ENCODE assay signal across 26 cellular contexts in genomic region chr11:43072911-43073310, GRCh38.
"Had no signal": no experiment of that assay in that cellular context is flagged by ENCODE, and none has a peak within 500 bp of the region (broad histone marks: within the 10 kb centered on the region; RNA-seq: fewer than 3 reads in every experiment).

No MANE protein-coding gene starts in this region.

- H3K36me3 ChIP-seq: SJSA1 had no signal

- H3K27me3 ChIP-seq: SJSA1 had no signal

- H3K9me3 ChIP-seq: SJSA1 had no signal

- H3K4me3 Mint-ChIP-seq: activated CD4-positive, alpha-beta memory T cell treated with anti-CD3 and anti-CD28 coated beads for 36 hours; activated CD4-positive, alpha-beta T cell treated with anti-CD3 and anti-CD28 coated beads for 36 hours; activated CD4-positive, alpha-beta T cell treated with anti-CD3 and anti-CD28 coated beads, Interleukin-2, amount 10 ng/mL, durations not matched to agents 7 days and 5 days; activated naive CD4-positive, alpha-beta T cell treated with anti-CD3 and anti-CD28 coated beads for 36 hours; activated naive CD8-positive, alpha-beta T cell treated with anti-CD3 and anti-CD28 coated beads, Interleukin-2, amount 50 U/mL, for 24 hours; activated T-cell treated with anti-CD3 and anti-CD28 coated beads, Interleukin-2, amount 50 U/mL, for 4 hours; activated T-helper 1 cell treated with anti-CD3 and anti-CD28 coated beads, Interleukin-12 subunit alpha, Interleukin-12 subunit beta, Interleukin-2, Interleukin-4 antibody, amounts not matched to agents 30 ng/mL and 10 ng/mL and 1 ng/mL, durations not matched to agents 14 hours and 24 hours and 36 hours; brain had no signal

- H3K9me3 Mint-ChIP-seq: activated CD4-positive, alpha-beta memory T cell treated with anti-CD3 and anti-CD28 coated beads for 36 hours had no signal

- H3K36me3 Mint-ChIP-seq: activated CD4-positive, alpha-beta memory T cell treated with anti-CD3 and anti-CD28 coated beads for 36 hours; activated naive CD4-positive, alpha-beta T cell treated with anti-CD3 and anti-CD28 coated beads, Interleukin-2, amount 50 U/mL, for 72 hours; brain had no signal

- H3K27ac Mint-ChIP-seq: activated CD4-positive, alpha-beta memory T cell treated with anti-CD3 and anti-CD28 coated beads for 36 hours; activated CD4-positive, alpha-beta T cell treated with anti-CD3 and anti-CD28 coated beads for 36 hours; activated CD4-positive, alpha-beta T cell treated with anti-CD3 and anti-CD28 coated beads, Interleukin-2, amount 10 ng/mL, durations not matched to agents 7 days and 5 days; activated naive CD4-positive, alpha-beta T cell treated with anti-CD3 and anti-CD28 coated beads for 36 hours; activated naive CD4-positive, alpha-beta T cell treated with anti-CD3 and anti-CD28 coated beads, Interleukin-2, amount 50 U/mL, for 72 hours; activated naive CD8-positive, alpha-beta T cell treated with anti-CD3 and anti-CD28 coated beads, Interleukin-2, amount 50 U/mL, for 24 hours; activated T-helper 1 cell treated with anti-CD3 and anti-CD28 coated beads, Interleukin-12 subunit alpha, Interleukin-12 subunit beta, Interleukin-2, Interleukin-4 antibody, amounts not matched to agents 30 ng/mL and 10 ng/mL and 1 ng/mL, durations not matched to agents 14 hours and 24 hours and 36 hours; brain had no signal

- H3K4me3 ChIP-seq: SJSA1 had no signal

- H3K4me1 Mint-ChIP-seq: activated CD4-positive, alpha-beta T cell treated with anti-CD3 and anti-CD28 coated beads for 36 hours; activated CD4-positive, alpha-beta T cell treated with anti-CD3 and anti-CD28 coated beads, Interleukin-2, amount 10 ng/mL, durations not matched to agents 7 days and 5 days; activated naive CD8-positive, alpha-beta T cell treated with anti-CD3 and anti-CD28 coated beads, Interleukin-2, amount 50 U/mL, for 24 hours; brain had no signal

- DNase-seq: activated CD4-positive, alpha-beta memory T cell treated with anti-CD3 and anti-CD28 coated beads for 36 hours; activated CD4-positive, alpha-beta T cell treated with anti-CD3 and anti-CD28 coated beads for 36 hours; activated CD4-positive, alpha-beta T cell treated with anti-CD3 and anti-CD28 coated beads, Interleukin-2, amount 10 ng/mL, durations not matched to agents 7 days and 5 days; activated CD8-positive, alpha-beta memory T cell treated with anti-CD3 and anti-CD28 coated beads, Interleukin-2, amount 50 U/mL, for 4 hours; activated gamma-delta T cell treated with Interleukin-2 at 50 U/mL for 16 hours; activated naive CD4-positive, alpha-beta T cell treated with anti-CD3 and anti-CD28 coated beads for 36 hours; activated naive CD8-positive, alpha-beta T cell treated with anti-CD3 and anti-CD28 coated beads, Interleukin-2, amount 50 U/mL, for 24 hours; activated T-cell treated with anti-CD3 and anti-CD28 coated beads for 4 hours; activated T-cell treated with anti-CD3 and anti-CD28 coated beads, Interleukin-2, amount 50 U/mL, for 4 hours; anterior cingulate cortex; caudate nucleus; cerebellar nuclear complex; NCI-H1105; NCI-H1417 treated with DMSO at 0.1 percent for 48 hours; NCI-H187 treated with DMSO at 0.1 percent for 48 hours; NCI-H345; NCI-H524 treated with DMSO at 0.1 percent for 48 hours; SHP77; SW 1271; T1000 had no signal

- H3K4me1 ChIP-seq: SJSA1 had no signal

- H3K27me3 Mint-ChIP-seq: activated CD4-positive, alpha-beta T cell treated with anti-CD3 and anti-CD28 coated beads for 36 hours; activated CD4-positive, alpha-beta T cell treated with anti-CD3 and anti-CD28 coated beads, Interleukin-2, amount 10 ng/mL, durations not matched to agents 7 days and 5 days; activated naive CD8-positive, alpha-beta T cell treated with anti-CD3 and anti-CD28 coated beads, Interleukin-2, amount 50 U/mL, for 24 hours had no signal

- ATAC-seq: activated CD4-positive, alpha-beta T cell treated with anti-CD3 and anti-CD28 coated beads for 36 hours; activated CD4-positive, CD25-positive, alpha-beta regulatory T cell treated with anti-CD3 and anti-CD28 coated beads, Interleukin-2, amount 50 U/mL, for 24 hours; activated naive CD4-positive, alpha-beta T cell treated with anti-CD3 and anti-CD28 coated beads, Interleukin-2, amount 50 U/mL, for 72 hours; activated naive CD8-positive, alpha-beta T cell treated with anti-CD3 and anti-CD28 coated beads, Interleukin-2, amount 50 U/mL, for 24 hours; activated T-cell treated with anti-CD3 and anti-CD28 coated beads, Interleukin-2, amount 50 U/mL, for 4 hours; Panc1 had no signal

- H3K27ac ChIP-seq: SJSA1 had no signal
